13 cellular contexts compared by ENCODE assay signal in genomic region chr3:72655758-72656157, GRCh38.
DNase-seq lines count a peak whose midpoint lies in the region; ATAC-seq and TF ChIP-seq lines count a peak whose summit lies in the region.
"Had no signal": no experiment of that assay in that cellular context is flagged by ENCODE, and none has a peak within 500 bp of the region (broad histone marks: within the 10 kb centered on the region; RNA-seq: fewer than 3 reads in every experiment).

No MANE protein-coding gene starts in this region.

- no peak overlapping the region for H2AFZ ChIP-seq in mammary epithelial cell (ENCODE audit: low read depth, low read length)

- H3K36me3 ChIP-seq in mammary epithelial cell (ENCODE audit: insufficient read depth, low read length), result no peaks in the 10 kb centered on the region

- H3K27ac ChIP-seq in mammary epithelial cell (ENCODE audit: insufficient read depth, low read depth, low read length), result no peak overlapping the region

- H3K4me1 Mint-ChIP-seq in nephron progenitor cell, result peaks cover 29% of the 10 kb centered on the region

- in situ Hi-C loops in mammary epithelial cell (cut with MboI; ENCODE audit: low sequenced_read_pairs in 2 of 2), result loop anchor here in 1 of 2 donors (25.0 kb wide), 1 partner anchor 157 kb away; no protein-coding TSS in a partner anchor

- no peaks in the 10 kb centered on the region for H3K36me3 Mint-ChIP-seq in nephron progenitor cell (ENCODE audit: low read depth)
- H3K36me3 Mint-ChIP-seq: naive thymus-derived CD8-positive, alpha-beta T cell had no signal

- DNase-seq in GM10266 (ENCODE audit: extremely low spot score), result no peak
- DNase-seq in HuH-7 (ENCODE audit: low spot score), result peak; percentile 23
- no peak for DNase-seq in mammary epithelial cell
- no peak for DNase-seq in nephron progenitor cell
- DNase-seq in NCI-H774 (lab: John Stamatoyannopoulos, UW), result no peak
- DNase-seq in H4 (ENCODE audit: low spot score), result no peak
- DNase-seq: activated CD4-positive, CD25-positive, alpha-beta regulatory T cell; activated T-cell treated with anti-CD3 and anti-CD28 coated beads, Interleukin-2, amount 50 U/mL, for 1 hour; CD4-positive, alpha-beta T cell; effector CD4-positive, alpha-beta T cell; naive thymus-derived CD8-positive, alpha-beta T cell; SW 1271 had no signal

- dilution Hi-C loops in mammary epithelial cell (cut with HindIII; ENCODE audit: low sequenced_read_pairs), result no loop called here

- H3K4me1 ChIP-seq in mammary epithelial cell (ENCODE audit: insufficient read depth, low read length), result peaks cover 42% of the 10 kb centered on the region

- peaks cover 2% of the 10 kb centered on the region for H3K9me3 Mint-ChIP-seq in nephron progenitor cell
- H3K9me3 Mint-ChIP-seq: CD4-positive, alpha-beta T cell had no signal

- CTCF ChIA-PET in mammary epithelial cell (lab: Charles Lee; ENCODE audit: low non-redundant PET), result no interaction called here

- H3K9ac ChIP-seq in mammary epithelial cell (ENCODE audit: insufficient read depth, low read length), result no peak overlapping the region

- WGBS in mammary epithelial cell (ENCODE audit: low coverage, missing lambda C conversion rate), result 39% methylated on average over 6 of the region's 6 CpGs

- no TSS peak for BruUV-seq in mammary epithelial cell (replicated peaks; lab: Mats Ljungman, UMichigan)

- no peaks in the 10 kb centered on the region for H3K27me3 ChIP-seq in mammary epithelial cell (ENCODE audit: insufficient read depth, low read length)

- no peak overlapping the region for H3K4me3 Mint-ChIP-seq in nephron progenitor cell
- H3K4me3 Mint-ChIP-seq: CD4-positive, alpha-beta T cell had no signal

- no peak overlapping the region for H3K4me3 ChIP-seq in mammary epithelial cell (replicated peaks in 1 of 3; ENCODE audit: insufficient read depth in 1 of 3, low read depth in 2 of 3, low read length in 3 of 3)

- no peaks in the 10 kb centered on the region for H4K20me1 ChIP-seq in mammary epithelial cell (ENCODE audit: insufficient read depth, low read length)

- H3K27ac Mint-ChIP-seq in nephron progenitor cell, result no peak overlapping the region
- H3K27ac Mint-ChIP-seq: CD4-positive, alpha-beta T cell had no signal

- ATAC-seq in HG03280 (IDR thresholded peaks at IDR 0.05; ENCODE audit: unreplicated experiment), result no peak
- ATAC-seq: naive thymus-derived CD8-positive, alpha-beta T cell had no signal

- no peaks in the 10 kb centered on the region for H3K79me2 ChIP-seq in mammary epithelial cell (ENCODE audit: insufficient read depth, low read length)

- intact Hi-C loops in mammary epithelial cell (cut with micrococcal nuclease), result no loop called here

- no peaks in the 10 kb centered on the region for H3K9me3 ChIP-seq in mammary epithelial cell (replicated peaks; ENCODE audit: insufficient read depth, low read length)

- peak; percentile 20 for TF ChIP-seq CTCF in GM10266 (IDR thresholded peaks at IDR 0.05; ENCODE audit: control insufficient read depth, insufficient read depth, low read depth, missing control alignments)
- TF ChIP-seq CTCF in mammary epithelial cell (conservative IDR thresholded peaks at IDR 0.05 in 1 of 2, IDR thresholded peaks at IDR 0.05 in 1 of 2; ENCODE audit: extremely low read depth in 1 of 2, insufficient read depth in 1 of 2, low read depth in 1 of 2, low read length in 2 of 2), result peak; percentile 11 to 38
- TF ChIP-seq CTCF in nephron progenitor cell (IDR thresholded peaks at IDR 0.05), result peak; percentile 18

- H3K27me3 Mint-ChIP-seq in nephron progenitor cell (ENCODE audit: low read depth, poor library complexity), result peaks cover 14% of the 10 kb centered on the region

- no peak overlapping the region for H3K4me2 ChIP-seq in mammary epithelial cell (ENCODE audit: insufficient read depth, low read depth, low read length)
